1 cellular context compared by ENCODE assay signal in the genomic region with DNA sequence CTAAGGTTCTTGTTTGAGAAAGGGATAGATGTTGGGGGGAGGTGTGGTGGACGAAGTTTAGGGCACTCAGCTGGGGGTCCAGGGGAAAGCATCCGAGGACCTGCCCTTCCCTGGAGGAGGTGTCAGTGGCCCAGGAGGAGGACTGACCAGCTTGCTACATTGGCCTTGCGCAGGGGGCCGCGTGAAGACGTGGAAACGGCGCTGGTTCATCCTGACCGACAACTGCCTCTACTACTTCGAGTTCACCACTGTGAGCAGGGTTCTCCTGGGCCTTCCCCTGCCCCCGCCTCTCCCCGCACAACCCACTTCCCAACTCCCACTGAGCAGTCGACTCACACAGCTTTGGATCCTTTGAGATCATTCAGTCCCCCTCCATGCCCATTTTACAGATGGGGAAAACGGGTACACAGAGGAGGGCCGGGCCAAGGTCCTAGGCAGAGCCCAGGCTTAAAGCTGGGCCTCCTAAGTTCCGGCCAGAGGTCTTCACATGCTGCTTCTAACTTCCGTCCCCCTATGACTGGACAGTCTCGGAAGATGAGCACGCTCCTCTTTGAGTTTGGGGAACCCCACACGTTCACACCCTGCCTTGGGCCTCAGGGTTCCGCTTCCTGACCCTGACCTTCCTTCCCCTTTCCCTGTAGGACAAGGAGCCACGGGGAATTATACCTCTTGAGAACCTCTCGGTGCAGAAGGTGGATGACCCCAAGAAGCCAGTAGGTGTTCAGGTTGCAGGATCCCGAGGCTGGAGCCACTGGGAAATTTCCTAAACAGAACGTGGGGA.
TF ChIP-seq lines count a peak whose summit lies in the region.

No MANE protein-coding gene starts in this region.

TF ChIP-seq in H1, 55 proteins besides CTCF, POLR2A, EP300 and RAD21 (continued from another document):
- TF ChIP-seq, protein P1, sequence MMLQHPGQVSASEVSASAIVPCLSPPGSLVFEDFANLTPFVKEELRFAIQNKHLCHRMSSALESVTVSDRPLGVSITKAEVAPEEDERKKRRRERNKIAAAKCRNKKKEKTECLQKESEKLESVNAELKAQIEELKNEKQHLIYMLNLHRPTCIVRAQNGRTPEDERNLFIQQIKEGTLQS (IDR thresholded peaks at IDR 0.05; ENCODE audit: insufficient read depth, low read depth, low read length): no peak
- TF ChIP-seq KDM5A (IDR thresholded peaks at IDR 0.05; ENCODE audit: low read length) (no peak), NRF1 (IDR thresholded peaks at IDR 0.05; ENCODE audit: low read depth, low read length) (no peak), RBBP5 (IDR thresholded peaks at IDR 0.05; ENCODE audit: borderline replicate concordance, low read depth, low read length) (no peak), CEBPB (IDR thresholded peaks at IDR 0.05; ENCODE audit: low read depth, low read length) (no peak), CHD2 (IDR thresholded peaks at IDR 0.05; ENCODE audit: low read length) (no peak)
